In the genomic region with DNA sequence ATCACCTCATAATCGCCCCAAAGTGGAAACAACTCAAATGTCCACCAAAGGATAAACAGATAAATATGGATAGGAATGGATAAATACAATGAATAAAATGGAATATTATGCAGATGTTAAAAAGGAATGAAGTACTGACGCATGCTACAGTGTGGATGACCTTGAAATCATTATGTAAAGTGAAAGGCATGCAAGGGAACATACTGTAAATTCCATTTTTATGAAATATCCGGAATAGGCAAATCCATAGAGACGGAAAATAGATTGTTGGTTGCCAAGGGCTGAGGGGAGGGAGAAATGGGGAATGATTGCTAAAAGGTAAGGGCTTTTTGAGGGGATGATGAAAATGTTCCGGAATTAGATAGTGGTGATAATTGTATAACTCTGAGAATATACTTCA, we compare ENCODE assay signal across 26 cellular contexts. TPM values are rescaled to one million over a fixed set of nuclear protein-coding genes. Genes with fewer than 3 reads are reported as not detected.
DNase-seq lines count a peak whose midpoint lies in the region; ATAC-seq and FAIRE-seq lines count a peak whose summit lies in the region.
"Had no signal": no experiment of that assay in that cellular context is flagged by ENCODE, and none has a peak within 500 bp of the region (broad histone marks: within the 10 kb centered on the region; RNA-seq: fewer than 3 reads in every experiment).

No MANE protein-coding gene starts in this region.

- H2AK5ac ChIP-seq in trophoblast cell (ENCODE audit: low read length), result no peak overlapping the region

- no peak for ATAC-seq in central memory CD8-positive, alpha-beta T cell (replicated peaks; ENCODE audit: extremely low read depth, poor library complexity, severe bottlenecking)
- ATAC-seq in T-helper 17 cell, result no peak
- ATAC-seq: Right ventricle myocardium inferior had no signal

- no CpG with 5 or more reads among the region's 5 CpGs for WGBS in trophoblast cell (ENCODE audit: extremely low coverage, insufficient coverage, insufficient read length)

- H3K27me3 Mint-ChIP-seq in activated naive CD4-positive, alpha-beta T cell treated with anti-CD3 and anti-CD28 coated beads, Interleukin-2, amount 50 U/mL, for 24 hours, result no peaks in the 10 kb centered on the region
- no peaks in the 10 kb centered on the region for H3K27me3 Mint-ChIP-seq in activated naive CD4-positive, alpha-beta T cell treated with anti-CD3 and anti-CD28 coated beads, Interleukin-2, amount 10 ng/mL, durations not matched to agents 7 days and 5 days
- H3K27me3 Mint-ChIP-seq in central memory CD8-positive, alpha-beta T cell, result no peaks in the 10 kb centered on the region
- no peaks in the 10 kb centered on the region for H3K27me3 Mint-ChIP-seq in T-helper 17 cell

- H3K9me3 ChIP-seq in trophoblast cell (ENCODE audit: insufficient read depth, low read depth, low read length), result no peaks in the 10 kb centered on the region
- H3K9me3 ChIP-seq in SJCRH30 (replicated peaks), result no peaks in the 10 kb centered on the region
- no peaks in the 10 kb centered on the region for H3K9me3 ChIP-seq in T-helper 17 cell (ENCODE audit: control insufficient read depth, low read length, poor library complexity, severe bottlenecking)
- H3K9me3 ChIP-seq: BE2C had no signal

- H3K79me2 ChIP-seq in trophoblast cell (ENCODE audit: control insufficient read depth, insufficient read depth, low read length, poor library complexity), result no peaks in the 10 kb centered on the region

- CTCF ChIA-PET in activated naive CD4-positive, alpha-beta T cell treated with anti-CD3 and anti-CD28 coated beads, Interleukin-2, amount 10 ng/mL, durations not matched to agents 7 days and 5 days (lab: Charles Lee), result no interaction called here

- no peak overlapping the region for H4K12ac ChIP-seq in trophoblast cell (ENCODE audit: low read depth, low read length)

- no peaks in the 10 kb centered on the region for H3K79me1 ChIP-seq in trophoblast cell (ENCODE audit: low read length)

- no peak overlapping the region for H3K4me3 Mint-ChIP-seq in activated naive CD4-positive, alpha-beta T cell treated with anti-CD3 and anti-CD28 coated beads, Interleukin-2, amount 50 U/mL, for 24 hours
- H3K4me3 Mint-ChIP-seq in activated naive CD4-positive, alpha-beta T cell treated with anti-CD3 and anti-CD28 coated beads, Interleukin-2, amount 10 ng/mL, durations not matched to agents 7 days and 5 days, result no peak overlapping the region
- no peak overlapping the region for H3K4me3 Mint-ChIP-seq in central memory CD8-positive, alpha-beta T cell
- H3K4me3 Mint-ChIP-seq in T-helper 17 cell, result no peak overlapping the region

- H3K36me3 Mint-ChIP-seq in activated naive CD4-positive, alpha-beta T cell treated with anti-CD3 and anti-CD28 coated beads, Interleukin-2, amount 50 U/mL, for 24 hours, result peaks cover 2% of the 10 kb centered on the region
- peaks cover 8% of the 10 kb centered on the region for H3K36me3 Mint-ChIP-seq in activated naive CD4-positive, alpha-beta T cell treated with anti-CD3 and anti-CD28 coated beads, Interleukin-2, amount 10 ng/mL, durations not matched to agents 7 days and 5 days
- peaks cover 7% of the 10 kb centered on the region for H3K36me3 Mint-ChIP-seq in central memory CD8-positive, alpha-beta T cell (ENCODE audit: insufficient read depth)
- no peaks in the 10 kb centered on the region for H3K36me3 Mint-ChIP-seq in T-helper 17 cell (ENCODE audit: low read depth)

- DNase-seq in activated naive CD4-positive, alpha-beta T cell treated with anti-CD3 and anti-CD28 coated beads, Interleukin-2, amount 10 ng/mL, durations not matched to agents 7 days and 5 days, result no peak
- DNase-seq in HTR-8/SVneo (ENCODE audit: insufficient read length, low spot score) (no peak), trophoblast cell (peak; percentile 30 to 87), SJCRH30 (no peak), T-helper 17 cell (no peak), COLO829 (ENCODE audit: low spot score) (no peak)
- no peak for DNase-seq in central memory CD8-positive, alpha-beta T cell (ENCODE audit: low spot score in 2 of 2)
- DNase-seq: 8988T; BE2C; CD8-positive, alpha-beta memory T cell; DND-41; IMR-90; Karpas-422; NCI-H1417 treated with DMSO at 0.1 percent for 48 hours; NCI-H2029; NCI-H2171; NCI-H446 treated with DMSO at 0.1 percent for 48 hours; NK-92 treated with Interleukin-12 subunit alpha and Interleukin-12 subunit beta, amount 100 ng/mL, for 24 hours had no signal

- peaks cover 66% of the 10 kb centered on the region for H3K4me1 Mint-ChIP-seq in activated naive CD4-positive, alpha-beta T cell treated with anti-CD3 and anti-CD28 coated beads, Interleukin-2, amount 50 U/mL, for 24 hours
- H3K4me1 Mint-ChIP-seq in activated naive CD4-positive, alpha-beta T cell treated with anti-CD3 and anti-CD28 coated beads, Interleukin-2, amount 10 ng/mL, durations not matched to agents 7 days and 5 days, result peaks cover 17% of the 10 kb centered on the region
- H3K4me1 Mint-ChIP-seq in central memory CD8-positive, alpha-beta T cell, result peaks cover 36% of the 10 kb centered on the region
- H3K4me1 Mint-ChIP-seq in T-helper 17 cell, result peaks cover 40% of the 10 kb centered on the region

- no peak overlapping the region for H3K4me3 ChIP-seq in trophoblast cell (ENCODE audit: low read depth, low read length)
- H3K4me3 ChIP-seq in SJCRH30, result no peak overlapping the region
- H3K4me3 ChIP-seq: SK-N-MC had no signal

- no peak overlapping the region for H3K4ac ChIP-seq in trophoblast cell (ENCODE audit: low read depth, low read length)

- no peak overlapping the region for H3K23ac ChIP-seq in trophoblast cell (ENCODE audit: low read length)

- H3K36me3 ChIP-seq in trophoblast cell (ENCODE audit: control insufficient read depth in 1 of 2, insufficient read depth in 2 of 2, low read length in 2 of 2) (no peaks in the 10 kb centered on the region), SJCRH30 (no peaks in the 10 kb centered on the region)
- H3K36me3 ChIP-seq: BE2C had no signal

- no peak overlapping the region for H3K14ac ChIP-seq in trophoblast cell (ENCODE audit: low read length)

- FAIRE-seq in HTR-8/SVneo (lab: Jason Lieb, UNC), result peak; percentile 63
- FAIRE-seq: H54, RCC 7860 had no signal

- no peak overlapping the region for H2BK5ac ChIP-seq in trophoblast cell (ENCODE audit: low read depth, low read length, poor library complexity)

- no peaks in the 10 kb centered on the region for H3K27me3 ChIP-seq in trophoblast cell (ENCODE audit: insufficient read depth, low read length)
- no peaks in the 10 kb centered on the region for H3K27me3 ChIP-seq in SJCRH30
- H3K27me3 ChIP-seq: BE2C had no signal

- no peak overlapping the region for H3K18ac ChIP-seq in trophoblast cell (ENCODE audit: low read length)

- H2AFZ ChIP-seq in trophoblast cell (ENCODE audit: insufficient read depth, low read length, poor library complexity), result no peak overlapping the region

- H3K4me2 ChIP-seq in trophoblast cell (ENCODE audit: low read length), result no peak overlapping the region

- H2BK120ac ChIP-seq in trophoblast cell (ENCODE audit: insufficient read depth, low read length, poor library complexity), result no peak overlapping the region

- H3K27ac Mint-ChIP-seq in activated naive CD4-positive, alpha-beta T cell treated with anti-CD3 and anti-CD28 coated beads, Interleukin-2, amount 50 U/mL, for 24 hours, result peak overlapping the region; percentile 19
- no peak overlapping the region for H3K27ac Mint-ChIP-seq in activated naive CD4-positive, alpha-beta T cell treated with anti-CD3 and anti-CD28 coated beads, Interleukin-2, amount 10 ng/mL, durations not matched to agents 7 days and 5 days
- peak overlapping the region; percentile 61 for H3K27ac Mint-ChIP-seq in central memory CD8-positive, alpha-beta T cell (ENCODE audit: low read depth)
- no peak overlapping the region for H3K27ac Mint-ChIP-seq in T-helper 17 cell

- H4K8ac ChIP-seq in trophoblast cell (ENCODE audit: low read depth, low read length), result no peak overlapping the region

- H3K4me1 ChIP-seq in trophoblast cell (ENCODE audit: control insufficient read depth in 1 of 2, insufficient read depth in 2 of 2, low read length in 2 of 2), result no peaks in the 10 kb centered on the region
- H3K4me1 ChIP-seq in SJCRH30, result no peaks in the 10 kb centered on the region
- H3K4me1 ChIP-seq: BE2C had no signal

- no peak overlapping the region for H3K9ac ChIP-seq in trophoblast cell (ENCODE audit: low read length)

- no peak overlapping the region for H4K91ac ChIP-seq in trophoblast cell (ENCODE audit: low read depth, low read length)

- H2BK12ac ChIP-seq in trophoblast cell (ENCODE audit: low read length), result no peak overlapping the region

- H3K27ac ChIP-seq in trophoblast cell (ENCODE audit: low read depth, low read length), result no peak overlapping the region
- H3K27ac ChIP-seq in SJCRH30, result no peak overlapping the region
- H3K27ac ChIP-seq: SK-N-MC had no signal

- no peaks in the 10 kb centered on the region for H3K9me3 Mint-ChIP-seq in activated naive CD4-positive, alpha-beta T cell treated with anti-CD3 and anti-CD28 coated beads, Interleukin-2, amount 50 U/mL, for 24 hours
- no peaks in the 10 kb centered on the region for H3K9me3 Mint-ChIP-seq in activated naive CD4-positive, alpha-beta T cell treated with anti-CD3 and anti-CD28 coated beads, Interleukin-2, amount 10 ng/mL, durations not matched to agents 7 days and 5 days
- no peaks in the 10 kb centered on the region for H3K9me3 Mint-ChIP-seq in central memory CD8-positive, alpha-beta T cell
- H3K9me3 Mint-ChIP-seq: CD8-positive, alpha-beta memory T cell had no signal

RNA-seq across cellular contexts. Expression of a gene that starts 36.0 kb away (rescaled TPM):
- 16.0 and 18.3 TPM in 2 replicates for polyA plus RNA-seq in trophoblast cell (2013)
- total RNA-seq in SJCRH30 (2014; rRNA removed; shearing (Covaris generic)), result 25.7 and 31.1 TPM in 2 replicates
- 100 to 1,000 TPM; 202 to 225 TPM for total RNA-seq in T-helper 17 cell

RNA-seq across cellular contexts. Expression of a gene that starts 45.9 kb away (rescaled TPM):
- polyA plus RNA-seq in trophoblast cell (2013), result 0.94 and 1.1 TPM in 2 replicates
- total RNA-seq in SJCRH30 (2014; rRNA removed; shearing (Covaris generic)), result 6.7 and 9.9 TPM in 2 replicates
- total RNA-seq in T-helper 17 cell, result 10 to 100 TPM; 12.4 to 13.5 TPM

RNA-seq across cellular contexts. Expression of a gene that starts 48.1 kb away (rescaled TPM):
- 0.60 and 0.82 TPM in 2 replicates for polyA plus RNA-seq in trophoblast cell (2013)
- 5.0 and 5.9 TPM in 2 replicates for total RNA-seq in SJCRH30 (2014; rRNA removed; shearing (Covaris generic))
- 100 to 1,000 TPM; 153 to 177 TPM for total RNA-seq in T-helper 17 cell

RNA-seq across cellular contexts. Expression of a gene that starts 54.9 kb away (rescaled TPM):
- polyA plus RNA-seq in trophoblast cell (2013), result 0.12 and 0.22 TPM in 2 replicates
- 1.0 TPM in 1 of 2 replicates, not detected in the other for total RNA-seq in SJCRH30 (2014; rRNA removed; shearing (Covaris generic))
- total RNA-seq in T-helper 17 cell, result not detected
- total RNA-seq: CD8-positive, alpha-beta memory T cell; G401; HT-29; IMR-90; MCF 10A; Right ventricle myocardium inferior had no signal
- polyA plus RNA-seq: CD8-positive, alpha-beta memory T cell; IMR-90 had no signal

RNA-seq across cellular contexts. Expression of a gene that starts 59.3 kb away (rescaled TPM):
- polyA plus RNA-seq in trophoblast cell (2013), result 0.01 TPM in 2 replicates
- 0.04 TPM in 1 of 2 replicates, not detected in the other for total RNA-seq in SJCRH30 (2014; rRNA removed; shearing (Covaris generic))
- total RNA-seq in T-helper 17 cell, result under 1 TPM; 0.45 to 0.94 TPM
- total RNA-seq: G401, HT-29, IMR-90, MCF 10A had no signal
- polyA plus RNA-seq: CD8-positive, alpha-beta memory T cell had no signal

Comparison
In these comparisons a context has a peak if more than half of its experiments do, and no peak if none do; other contexts are left out.
1. H3K27ac Mint-ChIP-seq: peak in activated naive CD4-positive, alpha-beta T cell treated with anti-CD3 and anti-CD28 coated beads, Interleukin-2, amount 50 U/mL, for 24 hours (single experiment) and central memory CD8-positive, alpha-beta T cell (single experiment); none in activated naive CD4-positive, alpha-beta T cell treated with anti-CD3 and anti-CD28 coated beads, Interleukin-2, amount 10 ng/mL, durations not matched to agents 7 days and 5 days (single experiment) and T-helper 17 cell (single experiment).
2. DNase-seq: peak in trophoblast cell (2 of 2); none in activated naive CD4-positive, alpha-beta T cell treated with anti-CD3 and anti-CD28 coated beads, Interleukin-2, amount 10 ng/mL, durations not matched to agents 7 days and 5 days (single experiment), HTR-8/SVneo (single experiment), central memory CD8-positive, alpha-beta T cell (0 of 2), SJCRH30 (0 of 2), T-helper 17 cell (0 of 3) and COLO829 (single experiment).
3. RNA of a gene that starts 48.1 kb away (total RNA-seq): 153 to 177 TPM in T-helper 17 cell; 5.0 to 5.9 TPM in SJCRH30; every median in the first group is over 10 times any median in the second.